ENCODE assay signal across 16 cellular contexts in genomic region chr11:4722616-4723534, GRCh38. TPM values are rescaled to one million over a fixed set of nuclear protein-coding genes. Genes with fewer than 3 reads are reported as not detected.
DNase-seq lines count a peak whose midpoint lies in the region; ATAC-seq, FAIRE-seq and TF ChIP-seq lines count a peak whose summit lies in the region.
"Not testable (repeated sequence)": the region's sequence is repeated elsewhere in the genome, so short reads cannot be mapped to it uniquely, and the experiment has no call there.
"Had no signal": no experiment of that assay in that cellular context is flagged by ENCODE, and none has a peak within 500 bp of the region (broad histone marks: within the 10 kb centered on the region; RNA-seq: fewer than 3 reads in every experiment).

No MANE protein-coding gene starts in this region.

- H3K27ac ChIP-seq in C4-2B; Panc1 (ENCODE audit: low read length); K562 (ENCODE audit: extremely low read depth, low read depth, low read length); iPS DF 6.9 (ENCODE audit: low read length); mesendoderm (ENCODE audit: low read depth, low read length): not testable (repeated sequence)

- DNase-seq in GM10266 (ENCODE audit: extremely low spot score); GM20000 (ENCODE audit: low spot score); Panc1 (ENCODE audit: low read depth, low spot score): not testable (repeated sequence)
- DNase-seq in HT-29 (ENCODE audit: low spot score): peak; percentile 23
- DNase-seq in K562 (ENCODE audit: extremely low read depth in 1 of 4, low spot score in 3 of 4): peak in 1 of 4 experiments; percentile 20
- peak; percentile 27 for DNase-seq in iPS DF 6.9 (ENCODE audit: low read depth, low spot score)
- DNase-seq in mesendoderm: peak; percentile 42

- H3K36me3 ChIP-seq in Panc1 (ENCODE audit: control insufficient read depth, insufficient read depth, low read length); K562 (ENCODE audit: control insufficient read depth, insufficient read depth, low read length); iPS DF 6.9 (ENCODE audit: control insufficient read depth, insufficient read depth, low read length); mesendoderm (ENCODE audit: control insufficient read depth, insufficient read depth, low read length): not testable (repeated sequence)

- CTCF ChIA-PET in Panc1 (lab: Charles Lee): interaction anchor here (0.5 kb wide), 1 partner anchor 886 kb away, joined by 5 read pairs; no protein-coding TSS in a partner anchor
- CTCF ChIA-PET in K562 (lab: Yijun Ruan, JAX; ENCODE audit: low intra/inter-chr PET ratio): not testable (repeated sequence)

- not testable (repeated sequence) for H4K8ac ChIP-seq in mesendoderm (ENCODE audit: low read depth, low read length)

- H2BK120ac ChIP-seq in mesendoderm (ENCODE audit: low read depth, low read length): not testable (repeated sequence)

- H3K9me1 ChIP-seq in K562 (ENCODE audit: control insufficient read depth, insufficient read depth, low read length): not testable (repeated sequence)

- not testable (repeated sequence) for H3K79me2 ChIP-seq in K562 (ENCODE audit: control insufficient read depth, insufficient read depth, low read length); mesendoderm (ENCODE audit: control insufficient read depth, insufficient read depth, low read length)

- not testable (repeated sequence) for H3K9me3 ChIP-seq in Panc1 (ENCODE audit: control insufficient read depth, insufficient read depth, low read depth, low read length); K562 (replicated peaks; ENCODE audit: control insufficient read depth, insufficient read depth, low read depth, low read length); iPS DF 6.9 (ENCODE audit: control insufficient read depth, insufficient read depth, low read length)

- not testable (repeated sequence) for FAIRE-seq in K562 (lab: Jason Lieb, UNC)

- H4K5ac ChIP-seq in mesendoderm (ENCODE audit: low read length): not testable (repeated sequence)

- H3K4me2 ChIP-seq in K562 (ENCODE audit: insufficient read depth, low read length); mesendoderm (ENCODE audit: low read length): not testable (repeated sequence)

- H2BK5ac ChIP-seq in mesendoderm (ENCODE audit: low read length): not testable (repeated sequence)

- H3K4me3 ChIP-seq in Panc1 (ENCODE audit: low read depth in 2 of 2, low read length in 2 of 2); K562; iPS DF 6.9 (ENCODE audit: low read length); mesendoderm (ENCODE audit: low read length): not testable (repeated sequence)

- TF ChIP-seq CTCF in C4-2B (conservative IDR thresholded peaks at IDR 0.05) (0 out of 2 replicates have a peak, but pooled peaks have one; percentile 10), GM10266 (IDR thresholded peaks at IDR 0.05; ENCODE audit: control insufficient read depth, insufficient read depth, low read depth, missing control alignments) (peak; percentile 6), GM20000 (IDR thresholded peaks at IDR 0.05; ENCODE audit: extremely low read depth, missing control alignments) (peak; percentile 13), Panc1 (IDR thresholded peaks at IDR 0.05) (peak; percentile 29; the same call in 1 of the 2 replicates), K562 (IDR thresholded peaks at IDR 0.05 in 2 of 3, conservative IDR thresholded peaks at IDR 0.05 in 1 of 3; ENCODE audit: insufficient read depth in 2 of 3, low read depth in 1 of 3, low read length in 3 of 3) (peak; percentile 30 to 38 (median 31); a peak in 5 of 6 replicates)

- TF ChIP-seq RAD21 in K562 (CRISPR knock-in tag; conservative IDR thresholded peaks at IDR 0.05 in 1 of 2, IDR thresholded peaks at IDR 0.05 in 1 of 2): not testable (repeated sequence)

- H3K27me3 ChIP-seq in Panc1 (ENCODE audit: control insufficient read depth, insufficient read depth, low read length); iPS DF 6.9 (ENCODE audit: control insufficient read depth, insufficient read depth, low read length); mesendoderm (ENCODE audit: insufficient read depth, low read length, poor library complexity): not testable (repeated sequence)
- H3K27me3 ChIP-seq in K562 (ENCODE audit: control insufficient read depth in 2 of 2, insufficient read depth in 2 of 2, low read length in 2 of 2): peaks cover 0 to 31% of the 10 kb centered on the region in 2 experiments

- intact Hi-C loops in Panc1 (cut with micrococcal nuclease; ENCODE audit: unreplicated experiment): not testable (repeated sequence)
- intact Hi-C loops in K562 (cut with micrococcal nuclease): loop anchor here (5.0 to 10.0 kb wide), 2 partner anchors 86 to 272 kb away; partner anchors contain the start of genes OR51D1 and OR51L1

- under 1% methylated on average over 30 of the region's 33 CpGs for WGBS in K562 (ENCODE audit: insufficient coverage, low coverage, missing lambda C conversion rate)
- WGBS in iPS DF 6.9 (ENCODE audit: insufficient coverage, insufficient read length): no CpG with 5 or more reads among the region's 33 CpGs
- no CpG with 5 or more reads among the region's 33 CpGs for WGBS in mesendoderm (ENCODE audit: extremely low coverage, insufficient coverage, low lambda C conversion rate)

- ATAC-seq in Panc1, K562: not testable (repeated sequence)

- POLR2A ChIA-PET in Panc1 (lab: Charles Lee); K562 (lab: Yijun Ruan, JAX): not testable (repeated sequence)

- not testable (repeated sequence) for H2AFZ ChIP-seq in K562 (ENCODE audit: low read depth, low read length)

- in situ Hi-C loops in Panc1 (cut with HindIII; ENCODE audit: low pct_unique_long_range_greater_than_20kb, low sequenced_read_pairs); K562 (cut with MboI): not testable (repeated sequence)

- not testable (repeated sequence) for H3K4ac ChIP-seq in mesendoderm (ENCODE audit: low read depth, low read length)

- H2BK15ac ChIP-seq in mesendoderm (replicated peaks; ENCODE audit: low read depth): not testable (repeated sequence)

- H3K79me1 ChIP-seq in mesendoderm (ENCODE audit: low read length): not testable (repeated sequence)

- not testable (repeated sequence) for H3K9ac ChIP-seq in K562 (ENCODE audit: insufficient read depth in 1 of 2, low read depth in 2 of 2, low read length in 2 of 2); mesendoderm (ENCODE audit: low read length)

- not testable (repeated sequence) for TF ChIP-seq EP300 in K562 (IDR thresholded peaks at IDR 0.05; ENCODE audit: low read length)

- H3K23ac ChIP-seq in mesendoderm (ENCODE audit: low read length): not testable (repeated sequence)

- not testable (repeated sequence) for H3K4me1 ChIP-seq in Panc1 (ENCODE audit: control insufficient read depth, insufficient read depth, low read length); K562 (replicated peaks in 1 of 2; ENCODE audit: control insufficient read depth in 2 of 2, insufficient read depth in 2 of 2, low read length in 2 of 2); iPS DF 6.9 (ENCODE audit: control insufficient read depth, insufficient read depth, low read length); mesendoderm (ENCODE audit: control insufficient read depth, low read depth, low read length)

- not testable (repeated sequence) for H4K20me1 ChIP-seq in K562 (replicated peaks; ENCODE audit: control insufficient read depth, insufficient read depth, low read length)

- not testable (repeated sequence) for BruUV-seq in Panc1 (replicated peaks; lab: Mats Ljungman, UMichigan); K562 (replicated peaks; lab: Mats Ljungman, UMichigan)

- not testable (repeated sequence) for H3K18ac ChIP-seq in mesendoderm (ENCODE audit: low read length)

- H2AK5ac ChIP-seq in mesendoderm (ENCODE audit: low read length): not testable (repeated sequence)

- TF ChIP-seq POLR2A in K562 (conservative IDR thresholded peaks at IDR 0.05): not testable (repeated sequence)

- H3K56ac ChIP-seq in mesendoderm (ENCODE audit: low read length): not testable (repeated sequence)

RNA-seq across cellular contexts. Expression of gene MMP26, which starts 18.3 kb away (rescaled TPM):
- total RNA-seq in HT-29 (2014; rRNA removed; shearing (Covaris generic)): not detected in 2 replicates
- total RNA-seq in Panc1 (2021; ENCODE audit: unreplicated experiment): not detected
- polyA plus RNA-seq in Panc1 (2012; ENCODE audit: insufficient read length): not detected
- not detected in 2 replicates for total RNA-seq in K562 (2011; cell fraction: chromatin; rRNA removed; ENCODE audit: low replicate concordance)
- not detected in 2 replicates for total RNA-seq in K562 (2011; cell fraction: nucleolus; rRNA removed)
- not detected in 2 replicates for total RNA-seq in K562 (2011; cell fraction: nucleoplasm; rRNA removed)
- total RNA-seq in K562 (2014; rRNA removed): not detected in 2 replicates
- total RNA-seq in K562 (2014; rRNA removed; fragmentation: Illumina TruSeq; extraction: Trizol): not detected in 2 replicates
- not detected in 2 replicates for total RNA-seq in K562 (2015; rRNA removed; fragmentation: Illumina TruSeq; extraction: Trizol)
- not detected in 2 replicates for total RNA-seq in K562 (2021)
- polyA plus RNA-seq in K562 (2011; rRNA removed): not detected in 2 replicates
- not detected in 2 replicates for polyA plus RNA-seq in K562 (2011; cell fraction: cytosol; rRNA removed)
- polyA plus RNA-seq in K562 (2011; cell fraction: nucleus; rRNA removed): not detected in 2 replicates
- polyA plus RNA-seq in K562 (2012): not detected in 2 replicates
- polyA plus RNA-seq in K562 (2014; fragmentation: Illumina TruSeq; extraction: Trizol): not detected in 2 replicates
- polyA plus RNA-seq in K562 (2014; fragmentation: Nextera tagmentation; extraction: Ambion mirVana): not detected
- polyA plus RNA-seq in K562 (2014; rRNA removed): not detected in 2 replicates
- not detected in 2 replicates for polyA minus RNA-seq in K562 (2011; rRNA and poly(A)+ RNA removed)
- polyA minus RNA-seq in K562 (2011; cell fraction: cytosol; rRNA and poly(A)+ RNA removed): not detected in 2 replicates
- polyA minus RNA-seq in K562 (2011; cell fraction: nucleus; rRNA and poly(A)+ RNA removed): not detected in 2 replicates
- polyA plus RNA-seq in mesendoderm (2013, experiment 1 of 2): not detected
- not detected for polyA plus RNA-seq in mesendoderm (2013, experiment 2 of 2)
- total RNA-seq: A172; CD4-positive, CD25-positive, alpha-beta regulatory T cell; H4; HFFc6; Peyer's patch; T-helper 17 cell had no signal
- polyA plus RNA-seq: BJ; CD4-positive, CD25-positive, alpha-beta regulatory T cell; IgD-negative memory B cell had no signal

RNA-seq across cellular contexts. Expression of gene OR51E2, which starts 25.2 kb away (rescaled TPM):
- 0.20 TPM in 1 of 2 replicates, not detected in the other for total RNA-seq in HT-29 (2014; rRNA removed; shearing (Covaris generic))
- total RNA-seq in Panc1 (2021; ENCODE audit: unreplicated experiment) (not detected), K562 (2014; rRNA removed) (not detected in 2 replicates), K562 (2014; rRNA removed; fragmentation: Illumina TruSeq; extraction: Trizol) (not detected in 2 replicates), K562 (2015; rRNA removed; fragmentation: Illumina TruSeq; extraction: Trizol) (not detected in 2 replicates), K562 (2021) (not detected in 2 replicates)
- polyA plus RNA-seq in Panc1 (2012; ENCODE audit: insufficient read length): not detected
- not detected in 2 replicates for total RNA-seq in K562 (2011; cell fraction: chromatin; rRNA removed; ENCODE audit: low replicate concordance)
- not detected in 2 replicates for total RNA-seq in K562 (2011; cell fraction: nucleolus; rRNA removed)
- not detected in 2 replicates for total RNA-seq in K562 (2011; cell fraction: nucleoplasm; rRNA removed)
- polyA plus RNA-seq in K562 (2011; rRNA removed) (0.07 TPM in 1 of 2 replicates, not detected in the other), K562 (2014; fragmentation: Illumina TruSeq; extraction: Trizol) (not detected in 2 replicates), K562 (2014; fragmentation: Nextera tagmentation; extraction: Ambion mirVana) (not detected), K562 (2014; rRNA removed) (not detected in 2 replicates)
- 0.06 and 0.07 TPM in 2 replicates for polyA plus RNA-seq in K562 (2011; cell fraction: cytosol; rRNA removed)
- 0.06 TPM in 1 of 2 replicates, not detected in the other for polyA plus RNA-seq in K562 (2011; cell fraction: nucleus; rRNA removed)
- 0.03 TPM in 1 of 2 replicates, not detected in the other for polyA plus RNA-seq in K562 (2012)
- polyA minus RNA-seq in K562 (2011; rRNA and poly(A)+ RNA removed): not detected in 2 replicates
- not detected in 2 replicates for polyA minus RNA-seq in K562 (2011; cell fraction: cytosol; rRNA and poly(A)+ RNA removed)
- polyA minus RNA-seq in K562 (2011; cell fraction: nucleus; rRNA and poly(A)+ RNA removed): not detected in 2 replicates
- not detected for polyA plus RNA-seq in mesendoderm (2013, experiment 1 of 2)
- not detected for polyA plus RNA-seq in mesendoderm (2013, experiment 2 of 2)
- total RNA-seq: A172; CD4-positive, CD25-positive, alpha-beta regulatory T cell; T-helper 17 cell had no signal
- polyA plus RNA-seq: BJ; CD4-positive, CD25-positive, alpha-beta regulatory T cell; IgD-negative memory B cell had no signal

RNA-seq across cellular contexts. Expression of gene OR51F1, which starts 46.9 kb away (rescaled TPM):
- total RNA-seq in HT-29 (2014; rRNA removed; shearing (Covaris generic)): not detected in 2 replicates
- total RNA-seq in Panc1 (2021; ENCODE audit: unreplicated experiment): not detected
- polyA plus RNA-seq in Panc1 (2012; ENCODE audit: insufficient read length): not detected
- not detected in 2 replicates for total RNA-seq in K562 (2011; cell fraction: chromatin; rRNA removed; ENCODE audit: low replicate concordance)
- total RNA-seq in K562 (2011; cell fraction: nucleolus; rRNA removed): not detected in 2 replicates
- not detected in 2 replicates for total RNA-seq in K562 (2011; cell fraction: nucleoplasm; rRNA removed)
- total RNA-seq in K562 (2014; rRNA removed): not detected in 2 replicates
- total RNA-seq in K562 (2014; rRNA removed; fragmentation: Illumina TruSeq; extraction: Trizol): not detected in 2 replicates
- total RNA-seq in K562 (2015; rRNA removed; fragmentation: Illumina TruSeq; extraction: Trizol): not detected in 2 replicates
- total RNA-seq in K562 (2021): not detected in 2 replicates
- polyA plus RNA-seq in K562 (2011; rRNA removed): not detected in 2 replicates
- not detected in 2 replicates for polyA plus RNA-seq in K562 (2011; cell fraction: cytosol; rRNA removed)
- polyA plus RNA-seq in K562 (2011; cell fraction: nucleus; rRNA removed): not detected in 2 replicates
- not detected in 2 replicates for polyA plus RNA-seq in K562 (2012)
- polyA plus RNA-seq in K562 (2014; fragmentation: Illumina TruSeq; extraction: Trizol): not detected in 2 replicates
- not detected for polyA plus RNA-seq in K562 (2014; fragmentation: Nextera tagmentation; extraction: Ambion mirVana)
- polyA plus RNA-seq in K562 (2014; rRNA removed): not detected in 2 replicates
- not detected in 2 replicates for polyA minus RNA-seq in K562 (2011; rRNA and poly(A)+ RNA removed)
- polyA minus RNA-seq in K562 (2011; cell fraction: cytosol; rRNA and poly(A)+ RNA removed): not detected in 2 replicates
- not detected in 2 replicates for polyA minus RNA-seq in K562 (2011; cell fraction: nucleus; rRNA and poly(A)+ RNA removed)
- not detected for polyA plus RNA-seq in mesendoderm (2013, experiment 1 of 2)
- polyA plus RNA-seq in mesendoderm (2013, experiment 2 of 2): not detected
- total RNA-seq: A172; CD4-positive, CD25-positive, alpha-beta regulatory T cell; H4; HFFc6; Peyer's patch; T-helper 17 cell had no signal
- polyA plus RNA-seq: BJ; CD4-positive, CD25-positive, alpha-beta regulatory T cell; IgD-negative memory B cell had no signal
